ENCODE assay signal across 1 cellular context in genomic region chr17:29576214-29577008, GRCh38.
TF ChIP-seq lines count a peak whose summit lies in the region.

No MANE protein-coding gene starts in this region.

TF ChIP-seq in GM23338, 12 proteins besides CTCF, POLR2A, EP300 and RAD21 (continued from another document):
- no peak for TF ChIP-seq STAT1 (IDR thresholded peaks at IDR 0.05; ENCODE audit: unreplicated experiment)
- TF ChIP-seq REST (IDR thresholded peaks at IDR 0.05; ENCODE audit: unreplicated experiment) = no peak
- TF ChIP-seq ZNF462 (CRISPR knock-in tag; IDR thresholded peaks at IDR 0.05) = no peak
- no peak for TF ChIP-seq ETS1 (IDR thresholded peaks at IDR 0.05)
